3 cellular contexts compared by ENCODE assay signal in genomic region chr5:163506726-163507125, GRCh38.
TF ChIP-seq lines count a peak whose summit lies in the region.

No MANE protein-coding gene starts in this region.

TF ChIP-seq in SK-N-SH, 30 proteins besides CTCF, POLR2A, EP300 and RAD21:
- no peak for TF ChIP-seq RCOR1 (IDR thresholded peaks at IDR 0.05; ENCODE audit: low read length)
- no peak for TF ChIP-seq TAF1 (IDR thresholded peaks at IDR 0.05; ENCODE audit: borderline replicate concordance, low read depth, low read length)
- TF ChIP-seq CHD2 (IDR thresholded peaks at IDR 0.05; ENCODE audit: low read length, partially characterized antibody) = no peak
- TF ChIP-seq EZH2phosphoT487 (IDR thresholded peaks at IDR 0.05; ENCODE audit: borderline replicate concordance, low read depth) = no peak
- TF ChIP-seq YY1 (IDR thresholded peaks at IDR 0.05; ENCODE audit: low read depth) = no peak

TF ChIP-seq in SK-N-SH treated with all-trans-retinoic acid at 6 μM for 48 hours, 23 proteins besides CTCF, POLR2A, EP300 and RAD21:
- TF ChIP-seq CREB5 (CRISPR knock-in tag; IDR thresholded peaks at IDR 0.05; ENCODE audit: low read depth) = no peak
- TF ChIP-seq ZFP30 (CRISPR knock-in tag; IDR thresholded peaks at IDR 0.05) = no peak
- no peak for TF ChIP-seq ISL1 (CRISPR knock-in tag; IDR thresholded peaks at IDR 0.05)
- TF ChIP-seq SNAI2 (CRISPR knock-in tag; IDR thresholded peaks at IDR 0.05) = no peak
- TF ChIP-seq GLIS3 (CRISPR knock-in tag; IDR thresholded peaks at IDR 0.05) = no peak
- TF ChIP-seq, protein P1, sequence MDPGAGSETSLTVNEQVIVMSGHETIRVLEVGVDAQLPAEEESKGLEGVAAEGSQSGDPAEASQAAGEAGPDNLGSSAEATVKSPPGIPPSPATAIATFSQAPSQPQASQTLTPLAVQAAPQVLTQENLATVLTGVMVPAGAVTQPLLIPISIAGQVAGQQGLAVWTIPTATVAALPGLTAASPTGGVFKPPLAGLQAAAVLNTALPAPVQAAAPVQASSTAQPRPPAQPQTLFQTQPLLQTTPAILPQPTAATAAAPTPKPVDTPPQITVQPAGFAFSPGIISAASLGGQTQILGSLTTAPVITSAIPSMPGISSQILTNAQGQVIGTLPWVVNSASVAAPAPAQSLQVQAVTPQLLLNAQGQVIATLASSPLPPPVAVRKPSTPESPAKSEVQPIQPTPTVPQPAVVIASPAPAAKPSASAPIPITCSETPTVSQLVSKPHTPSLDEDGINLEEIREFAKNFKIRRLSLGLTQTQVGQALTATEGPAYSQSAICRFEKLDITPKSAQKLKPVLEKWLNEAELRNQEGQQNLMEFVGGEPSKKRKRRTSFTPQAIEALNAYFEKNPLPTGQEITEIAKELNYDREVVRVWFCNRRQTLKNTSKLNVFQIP (CRISPR knock-in tag; IDR thresholded peaks at IDR 0.05; ENCODE audit: borderline replicate concordance, low read depth) = no peak
- TF ChIP-seq ZFP3 (CRISPR knock-in tag; IDR thresholded peaks at IDR 0.05) = no peak
- no peak for TF ChIP-seq RARB (CRISPR knock-in tag; IDR thresholded peaks at IDR 0.05)

TF ChIP-seq in endothelial cell of umbilical vein, 7 proteins besides CTCF, POLR2A, EP300 and RAD21:
- TF ChIP-seq MAX (IDR thresholded peaks at IDR 0.05; ENCODE audit: insufficient read depth, insufficient read length) (no peak), FOS (IDR thresholded peaks at IDR 0.05; ENCODE audit: borderline replicate concordance, insufficient read depth, low read length) (no peak), POLR2AphosphoS5 (IDR thresholded peaks at IDR 0.05; ENCODE audit: insufficient read depth, low read depth, low read length) (no peak), JUN (IDR thresholded peaks at IDR 0.05; ENCODE audit: borderline replicate concordance, insufficient read depth, insufficient read length, low read depth) (no peak), GATA2 (IDR thresholded peaks at IDR 0.05; ENCODE audit: insufficient read depth, insufficient read length, low read depth, low read length) (no peak), EZH2 (IDR thresholded peaks at IDR 0.05; ENCODE audit: borderline replicate concordance, low read depth, low read length, severe bottlenecking) (no peak), MYC (IDR thresholded peaks at IDR 0.05; ENCODE audit: low read depth, low read length) (no peak)
